18 cellular contexts compared by ENCODE assay signal in the genomic region with DNA sequence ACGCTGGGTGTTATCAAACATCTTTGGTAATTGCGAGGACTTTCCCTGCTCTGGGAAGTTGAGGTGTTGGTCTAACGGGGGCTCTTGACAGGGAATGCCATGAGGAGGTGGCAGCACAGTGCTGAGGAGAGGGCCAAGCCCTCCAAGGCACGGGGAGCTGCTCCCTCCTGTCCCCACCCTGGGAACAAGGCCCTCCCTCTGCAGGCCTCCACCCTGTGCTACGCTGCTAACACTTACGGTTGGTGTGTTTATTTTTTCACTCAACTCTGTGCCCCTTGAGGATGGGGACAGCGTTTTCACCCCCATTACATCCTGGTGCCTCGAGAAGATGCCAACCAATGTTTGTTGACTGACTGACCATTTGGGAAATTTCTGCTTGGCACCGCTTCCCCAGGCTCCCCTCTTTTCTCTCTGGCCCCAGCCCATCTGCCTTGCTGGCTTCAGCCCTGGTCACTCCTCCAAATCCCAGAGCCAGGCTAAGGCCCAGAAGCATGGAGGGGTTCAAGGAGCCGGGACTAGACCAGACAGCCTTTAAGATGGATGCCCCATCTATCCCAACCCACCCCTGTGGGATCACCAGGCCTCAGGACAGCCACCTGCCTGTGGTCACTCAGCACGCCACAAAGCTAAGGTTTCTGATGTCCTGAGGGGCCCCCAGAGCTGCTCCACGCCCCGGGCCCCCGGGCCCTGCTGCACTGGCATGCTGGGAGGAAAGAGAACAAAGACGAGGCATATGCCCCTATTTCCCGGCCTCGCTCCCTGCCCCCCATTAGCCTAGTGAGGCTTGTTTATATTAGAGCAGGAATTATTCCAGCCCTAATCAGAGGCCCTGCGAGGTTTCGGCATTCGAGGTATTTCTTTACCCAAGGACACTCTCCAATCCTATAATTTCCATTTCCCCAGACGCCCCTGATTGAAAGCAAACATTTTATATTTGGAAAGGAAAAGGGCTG.
"Had no signal": no experiment of that assay in that cellular context is flagged by ENCODE, and none has a peak within 500 bp of the region (broad histone marks: within the 10 kb centered on the region; RNA-seq: fewer than 3 reads in every experiment).

No MANE protein-coding gene starts in this region.

- H3K4me3 ChIP-seq: body of pancreas, esophagus squamous epithelium, left ventricle myocardium inferior, right atrium auricular region, tibial artery, vagina had no signal

- H3K27me3 ChIP-seq: body of pancreas, right atrium auricular region, vagina had no signal

- H3K4me3 Mint-ChIP-seq: activated CD4-positive, alpha-beta T cell treated with anti-CD3 and anti-CD28 coated beads, Interleukin-2, amount 10 ng/mL, durations not matched to agents 7 days and 5 days; activated naive CD4-positive, alpha-beta T cell treated with anti-CD3 and anti-CD28 coated beads, Interleukin-2, amount 50 U/mL, for 24 hours; mesothelial cell of epicardium; neural crest cell; T-helper 17 cell; WTC11 had no signal

- H3K9me3 ChIP-seq: body of pancreas, esophagus squamous epithelium, vagina had no signal

- H3K27ac Mint-ChIP-seq: activated CD4-positive, alpha-beta T cell treated with anti-CD3 and anti-CD28 coated beads, Interleukin-2, amount 10 ng/mL, durations not matched to agents 7 days and 5 days; activated T-helper 2 cell treated with anti-CD3 and anti-CD28 coated beads, Interferon-gamma antibody, Interleukin-2, Interleukin-4, amounts not matched to agents 10 μg/mL and 5 μg/mL and 100 μg/mL, durations not matched to agents 14 hours and 24 hours and 36 hours; mesothelial cell of epicardium; T-helper 17 cell; WTC11 had no signal

- H3K27ac ChIP-seq: body of pancreas, esophagus squamous epithelium, left ventricle myocardium inferior, right atrium auricular region, tibial artery, vagina had no signal

- H3K36me3 Mint-ChIP-seq: mesothelial cell of epicardium had no signal

- DNase-seq: activated CD4-positive, alpha-beta T cell treated with anti-CD3 and anti-CD28 coated beads, Interleukin-2, amount 10 ng/mL, durations not matched to agents 7 days and 5 days; activated CD8-positive, alpha-beta memory T cell treated with anti-CD3 and anti-CD28 coated beads for 24 hours; amniotic stem cell; body of pancreas; dermis blood vessel endothelial cell; esophagus squamous epithelium; foreskin fibroblast; left ventricle myocardium inferior; small intestine; T-helper 17 cell; tibial artery had no signal

- H3K4me1 Mint-ChIP-seq: mesothelial cell of epicardium, neural crest cell had no signal

- H3K9me3 Mint-ChIP-seq: activated CD4-positive, alpha-beta T cell treated with anti-CD3 and anti-CD28 coated beads, Interleukin-2, amount 10 ng/mL, durations not matched to agents 7 days and 5 days; activated T-helper 2 cell treated with anti-CD3 and anti-CD28 coated beads, Interferon-gamma antibody, Interleukin-2, Interleukin-4, amounts not matched to agents 10 μg/mL and 5 μg/mL and 100 μg/mL, durations not matched to agents 14 hours and 24 hours and 36 hours had no signal

- H3K36me3 ChIP-seq: esophagus squamous epithelium, left ventricle myocardium inferior, right atrium auricular region, tibial artery, vagina had no signal

- ATAC-seq: body of pancreas, T-helper 17 cell, WTC11 had no signal
